Comparison of ENCODE assay signal across 24 cellular contexts in genomic region chr18:44090453-44090852, GRCh38.
DNase-seq lines count a peak whose midpoint lies in the region; ATAC-seq, FAIRE-seq and TF ChIP-seq lines count a peak whose summit lies in the region.
"Had no signal": no experiment of that assay in that cellular context is flagged by ENCODE, and none has a peak within 500 bp of the region (broad histone marks: within the 10 kb centered on the region; RNA-seq: fewer than 3 reads in every experiment).

No MANE protein-coding gene starts in this region.

- H4K20me1 ChIP-seq in GM23338 (replicated peaks; ENCODE audit: insufficient read depth) (no peaks in the 10 kb centered on the region), neural progenitor cell (ENCODE audit: low read depth) (no peaks in the 10 kb centered on the region)

- no peak overlapping the region for H3K27ac Mint-ChIP-seq in GM23338
- H3K27ac Mint-ChIP-seq in neural progenitor cell, result no peak overlapping the region
- no peak overlapping the region for H3K27ac Mint-ChIP-seq in T-helper 17 cell
- H3K27ac Mint-ChIP-seq: CD8-positive, alpha-beta T cell; HFFc6 had no signal

- H3K4me3 ChIP-seq in GM23338, result 0 out of 2 replicates have a peak overlapping the region, but pooled peaks have one; percentile 29
- H3K4me3 ChIP-seq in bronchial epithelial cell (ENCODE audit: low read depth, low read length), result no peak overlapping the region
- H3K4me3 ChIP-seq in neural progenitor cell, result no peak overlapping the region
- H3K4me3 ChIP-seq: A549, HAP-1 had no signal

- H2AFZ ChIP-seq in GM23338 (no peak overlapping the region), neural progenitor cell (replicated peaks) (peak overlapping the region; percentile 26)

- H3K4me1 ChIP-seq in GM23338 (ENCODE audit: insufficient read depth) (peaks cover 60% of the 10 kb centered on the region), neural progenitor cell (no peaks in the 10 kb centered on the region)
- H3K4me1 ChIP-seq: A549 had no signal

- H3K4me2 ChIP-seq in GM23338 (peak overlapping the region; percentile 58), neural progenitor cell (no peak overlapping the region)
- H3K4me2 ChIP-seq: A549 had no signal

- H3K27ac ChIP-seq in GM23338 (ENCODE audit: low read depth) (no peak overlapping the region), epithelial cell of prostate (peak overlapping the region; percentile 15), neural progenitor cell (no peak overlapping the region)
- H3K27ac ChIP-seq: A549 had no signal

- H3K9me3 Mint-ChIP-seq in GM23338 (no peaks in the 10 kb centered on the region; the same call in 2 of the 3 replicates), neural progenitor cell (peaks cover 2% of the 10 kb centered on the region)

- H3K4me3 Mint-ChIP-seq in GM23338 (no peak overlapping the region), neural progenitor cell (no peak overlapping the region), T-helper 17 cell (no peak overlapping the region)
- H3K4me3 Mint-ChIP-seq: CD8-positive, alpha-beta T cell; HFFc6 had no signal

- peaks cover 3% of the 10 kb centered on the region for H3K27me3 Mint-ChIP-seq in GM23338 (ENCODE audit: insufficient read depth, low read depth, poor library complexity)
- H3K27me3 Mint-ChIP-seq in neural progenitor cell (ENCODE audit: insufficient read depth, low read depth), result no peaks in the 10 kb centered on the region
- H3K27me3 Mint-ChIP-seq in T-helper 17 cell, result no peaks in the 10 kb centered on the region

- DNase-seq in GM23338 (ENCODE audit: low spot score) (no peak), bronchial epithelial cell (ENCODE audit: low read depth) (peak; percentile 68), epithelial cell of prostate (ENCODE audit: low read depth, low spot score) (no peak), neural progenitor cell (ENCODE audit: low spot score) (no peak), T-helper 17 cell (no peak), kidney glomerular epithelial cell (lab: John Stamatoyannopoulos, UW) (no peak)
- DNase-seq: C1 segment of cervical spinal cord; CD8-positive, alpha-beta T cell; DMS79 treated with DMSO at 0.1 percent for 48 hours; GOT3; HFFc6; Karpas-422; NCI-H1092; NCI-H1417 treated with DMSO at 0.1 percent for 48 hours; NCI-H1694 treated with DMSO at 0.1 percent for 48 hours; NCI-H2081; NCI-H2227 treated with DMSO at 0.1 percent for 48 hours; NCI-H69 had no signal

- H3K36me3 ChIP-seq in GM23338 (ENCODE audit: insufficient read depth) (no peaks in the 10 kb centered on the region), bronchial epithelial cell (ENCODE audit: control insufficient read depth, insufficient read depth, low read length) (no peaks in the 10 kb centered on the region), neural progenitor cell (no peaks in the 10 kb centered on the region)
- H3K36me3 ChIP-seq: HAP-1 had no signal

- no peak overlapping the region for H3K9ac ChIP-seq in neural progenitor cell

- no peaks in the 10 kb centered on the region for H3K27me3 ChIP-seq in GM23338 (ENCODE audit: insufficient read depth)
- no peaks in the 10 kb centered on the region for H3K27me3 ChIP-seq in bronchial epithelial cell (ENCODE audit: control insufficient read depth, insufficient read depth, low read length)
- H3K27me3 ChIP-seq in neural progenitor cell, result no peaks in the 10 kb centered on the region

- ATAC-seq in GM23338, result no peak
- ATAC-seq in T-helper 17 cell, result no peak
- no peak for ATAC-seq in GM21367 (IDR thresholded peaks at IDR 0.05; ENCODE audit: unreplicated experiment)
- ATAC-seq: A549; CD8-positive, alpha-beta T cell; HepG2 had no signal

- no peaks in the 10 kb centered on the region for H3K79me2 ChIP-seq in GM23338 (replicated peaks; ENCODE audit: insufficient read depth)
- H3K79me2 ChIP-seq in neural progenitor cell (ENCODE audit: low read depth), result no peaks in the 10 kb centered on the region

- H3K4me1 Mint-ChIP-seq in GM23338 (peaks cover 39% of the 10 kb centered on the region), neural progenitor cell (peaks cover 12% of the 10 kb centered on the region), T-helper 17 cell (no peaks in the 10 kb centered on the region)

- H3K9me2 ChIP-seq in GM23338 (ENCODE audit: insufficient read depth), result no peaks in the 10 kb centered on the region

- H3K9me3 ChIP-seq in neural progenitor cell (ENCODE audit: low read depth) (no peaks in the 10 kb centered on the region), T-helper 17 cell (ENCODE audit: control insufficient read depth, low read length, poor library complexity, severe bottlenecking) (no peaks in the 10 kb centered on the region)
- H3K9me3 ChIP-seq: A549, HAP-1 had no signal

- H3F3A ChIP-seq in GM23338 (replicated peaks; ENCODE audit: low read depth) (no peaks in the 10 kb centered on the region), neural progenitor cell (ENCODE audit: low read depth) (no peaks in the 10 kb centered on the region)

- H3K36me3 Mint-ChIP-seq in GM23338 (ENCODE audit: low read depth), result peaks cover 5% of the 10 kb centered on the region; the same call in 2 of the 3 replicates
- no peaks in the 10 kb centered on the region for H3K36me3 Mint-ChIP-seq in neural progenitor cell
- H3K36me3 Mint-ChIP-seq in T-helper 17 cell (ENCODE audit: low read depth), result no peaks in the 10 kb centered on the region
- H3K36me3 Mint-ChIP-seq: CD8-positive, alpha-beta T cell had no signal

- TF ChIP-seq CTCF in GM23338 (conservative IDR thresholded peaks at IDR 0.05; ENCODE audit: low read depth in 2 of 2) (no peak), bronchial epithelial cell (IDR thresholded peaks at IDR 0.05; ENCODE audit: insufficient read depth, low read length, severe bottlenecking) (no peak), neural progenitor cell (IDR thresholded peaks at IDR 0.05) (no peak)

- FAIRE-seq in bronchial epithelial cell (lab: Jason Lieb, UNC), result no peak
- FAIRE-seq: A549, GM12892, HepG2, RCC 7860 had no signal

TF ChIP-seq in GM23338, 12 proteins besides CTCF, POLR2A, EP300 and RAD21:
- TF ChIP-seq REST (IDR thresholded peaks at IDR 0.05; ENCODE audit: unreplicated experiment), result no peak
